ENCODE assay signal across 9 cellular contexts in genomic region chr3:185942907-185943306, GRCh38. TPM values are rescaled to one million over a fixed set of nuclear protein-coding genes. Genes with fewer than 3 reads are reported as not detected.
DNase-seq lines count a peak whose midpoint lies in the region; ATAC-seq and TF ChIP-seq lines count a peak whose summit lies in the region.
"Had no signal": no experiment of that assay in that cellular context is flagged by ENCODE, and none has a peak within 500 bp of the region (broad histone marks: within the 10 kb centered on the region; RNA-seq: fewer than 3 reads in every experiment).

No MANE protein-coding gene starts in this region.

- no peaks in the 10 kb centered on the region for H3K9me3 Mint-ChIP-seq in CD8-positive, alpha-beta memory T cell

- H3K4me3 Mint-ChIP-seq in CD8-positive, alpha-beta memory T cell: peak overlapping the region in 2 of 7 donors; percentile 4 to 69

- H3K4me1 ChIP-seq in CD8-positive, alpha-beta memory T cell (ENCODE audit: insufficient read depth, low read length): peaks cover 7% of the 10 kb centered on the region
- H3K4me1 ChIP-seq in mammary epithelial cell (ENCODE audit: insufficient read depth, low read length) (peaks cover 21% of the 10 kb centered on the region), parathyroid adenoma (peaks cover 8% of the 10 kb centered on the region), HAP-1 (peaks cover 3% of the 10 kb centered on the region; the same call in 1 of the 2 replicates)

- peaks cover 0 to under 1% (median 0%) of the 10 kb centered on the region in 3 donors for H3K36me3 Mint-ChIP-seq in CD8-positive, alpha-beta memory T cell

- H3K36me3 ChIP-seq in CD8-positive, alpha-beta memory T cell (ENCODE audit: insufficient read depth, low read length): no peaks in the 10 kb centered on the region
- no peaks in the 10 kb centered on the region for H3K36me3 ChIP-seq in mammary epithelial cell (ENCODE audit: insufficient read depth, low read length)
- H3K36me3 ChIP-seq in parathyroid adenoma (ENCODE audit: control insufficient read depth, insufficient read depth, low read length): no peaks in the 10 kb centered on the region
- no peaks in the 10 kb centered on the region for H3K36me3 ChIP-seq in HAP-1 (replicated peaks)

- H3K4me3 ChIP-seq in CD8-positive, alpha-beta memory T cell (ENCODE audit: low read length): peak overlapping the region; percentile 26
- no peak overlapping the region for H3K4me3 ChIP-seq in mammary epithelial cell (replicated peaks in 1 of 3; ENCODE audit: insufficient read depth in 1 of 3, low read depth in 2 of 3, low read length in 3 of 3)
- no peak overlapping the region for H3K4me3 ChIP-seq in parathyroid adenoma (ENCODE audit: low read depth, low read length)
- H3K4me3 ChIP-seq in HAP-1: no peak overlapping the region

- H3K27ac Mint-ChIP-seq in CD8-positive, alpha-beta memory T cell: peak overlapping the region in 6 of 8 donors; percentile 3 to 74 (median 10)

- CTCF ChIA-PET in CD8-positive, alpha-beta memory T cell (lab: Charles Lee): interaction anchor here (0.5 to 3.7 kb wide), 27 partner anchors 11 to 1627 kb away, joined by 3 to 47 read pairs (median 4); partner anchors contain the start of genes ETV5 and TBCCD1
- CTCF ChIA-PET in mammary epithelial cell (lab: Charles Lee; ENCODE audit: low non-redundant PET): interaction anchor here (0.5 to 1.6 kb wide), 10 partner anchors 9 to 334 kb away, joined by 3 to 28 read pairs (median 6); no protein-coding TSS in a partner anchor

- no TSS peak for BruUV-seq in mammary epithelial cell (replicated peaks; lab: Mats Ljungman, UMichigan)

- in situ Hi-C loops in mammary epithelial cell (cut with MboI; ENCODE audit: low sequenced_read_pairs in 2 of 2): no loop called here
- in situ Hi-C loops in HAP-1 (cut with MboI; ENCODE audit: low sequenced_read_pairs): no loop called here

- dilution Hi-C loops in mammary epithelial cell (cut with HindIII; ENCODE audit: low sequenced_read_pairs): loop anchor here (5.0 kb wide), 1 partner anchor 49 kb away; no protein-coding TSS in a partner anchor

- WGBS in mammary epithelial cell (ENCODE audit: low coverage, missing lambda C conversion rate): 94% methylated on average over 4 of the region's 4 CpGs

- no peak for DNase-seq in CD8-positive, alpha-beta memory T cell
- DNase-seq in mammary epithelial cell (no peak), amniotic stem cell (lab: John Stamatoyannopoulos, UW) (no peak), NCI-H1436 treated with DMSO at 0.1 percent for 48 hours (lab: John Stamatoyannopoulos, UW) (no peak), HAP-1 (ENCODE audit: low spot score in 2 of 2) (no peak)
- DNase-seq: activated gamma-delta T cell had no signal

- H2AFZ ChIP-seq in mammary epithelial cell (ENCODE audit: low read depth, low read length) (peak overlapping the region; percentile 56), parathyroid adenoma (peak overlapping the region; percentile 69)

- intact Hi-C loops in mammary epithelial cell (cut with micrococcal nuclease): loop anchor here (1.0 to 2.0 kb wide), 3 partner anchors 34 to 299 kb away; partner anchors contain the start of gene ETV5

- H3K4me2 ChIP-seq in mammary epithelial cell (ENCODE audit: insufficient read depth, low read depth, low read length) (peak overlapping the region; percentile 25), parathyroid adenoma (ENCODE audit: low read length) (peak overlapping the region; percentile 48)

- no peaks in the 10 kb centered on the region for H3K9me3 ChIP-seq in CD8-positive, alpha-beta memory T cell (ENCODE audit: low read length)
- no peaks in the 10 kb centered on the region for H3K9me3 ChIP-seq in mammary epithelial cell (replicated peaks; ENCODE audit: insufficient read depth, low read length)
- no peaks in the 10 kb centered on the region for H3K9me3 ChIP-seq in parathyroid adenoma (ENCODE audit: control insufficient read depth, low read length)
- H3K9me3 ChIP-seq in HAP-1: no peaks in the 10 kb centered on the region

- no peaks in the 10 kb centered on the region for H4K20me1 ChIP-seq in mammary epithelial cell (ENCODE audit: insufficient read depth, low read length)

- POLR2A ChIA-PET in CD8-positive, alpha-beta memory T cell (lab: Charles Lee): interaction anchor here (1.1 to 1.7 kb wide), 2 partner anchors 12 to 15 kb away, joined by 3 to 6 read pairs; no protein-coding TSS in a partner anchor

- ATAC-seq in HG03139 (IDR thresholded peaks at IDR 0.05; ENCODE audit: unreplicated experiment): peak; percentile 7
- no peak for ATAC-seq in GM21786 (IDR thresholded peaks at IDR 0.05; ENCODE audit: unreplicated experiment)

- H3K9ac ChIP-seq in mammary epithelial cell (ENCODE audit: insufficient read depth, low read length) (no peak overlapping the region), parathyroid adenoma (no peak overlapping the region)

- no peak for TF ChIP-seq CTCF in mammary epithelial cell (conservative IDR thresholded peaks at IDR 0.05 in 1 of 2, IDR thresholded peaks at IDR 0.05 in 1 of 2; ENCODE audit: extremely low read depth in 1 of 2, insufficient read depth in 1 of 2, low read depth in 1 of 2, low read length in 2 of 2)
- TF ChIP-seq CTCF in parathyroid adenoma (IDR thresholded peaks at IDR 0.05): no peak

- H3K27ac ChIP-seq in CD8-positive, alpha-beta memory T cell (ENCODE audit: low read depth, low read length): no peak overlapping the region
- H3K27ac ChIP-seq in mammary epithelial cell (ENCODE audit: insufficient read depth, low read depth, low read length) (no peak overlapping the region), parathyroid adenoma (peak overlapping the region; percentile 11)

- H3K79me2 ChIP-seq in mammary epithelial cell (ENCODE audit: insufficient read depth, low read length): no peaks in the 10 kb centered on the region
- H3K79me2 ChIP-seq in parathyroid adenoma: no peaks in the 10 kb centered on the region

- no peaks in the 10 kb centered on the region for H3K27me3 ChIP-seq in CD8-positive, alpha-beta memory T cell (ENCODE audit: insufficient read depth, low read length, poor library complexity, severe bottlenecking)
- H3K27me3 ChIP-seq in mammary epithelial cell (ENCODE audit: insufficient read depth, low read length) (peaks cover under 1% of the 10 kb centered on the region), parathyroid adenoma (ENCODE audit: control insufficient read depth, insufficient read depth, low read length) (no peaks in the 10 kb centered on the region), HAP-1 (ENCODE audit: low read depth) (peaks cover 2% of the 10 kb centered on the region; the same call in 1 of the 2 replicates)

- peaks cover 6 to 12% of the 10 kb centered on the region in 2 donors for H3K27me3 Mint-ChIP-seq in CD8-positive, alpha-beta memory T cell

- peaks cover 16 to 26% (median 20%) of the 10 kb centered on the region in 3 donors for H3K4me1 Mint-ChIP-seq in CD8-positive, alpha-beta memory T cell

RNA-seq across cellular contexts. Expression of gene TRA2B, which starts 5.1 kb away (rescaled TPM):
- total RNA-seq in CD8-positive, alpha-beta memory T cell: 100 to 1,000 TPM; 305 to 324 TPM
- 181 TPM for polyA plus RNA-seq in CD8-positive, alpha-beta memory T cell
- 100 to 1,000 TPM; 117 to 151 TPM for total RNA-seq in mammary epithelial cell
- 130 TPM for polyA plus RNA-seq in mammary epithelial cell
- 210 TPM for polyA minus RNA-seq in mammary epithelial cell
